In genomic region chr2:64859208-64860161, GRCh38 we compare ENCODE assay signal across 1 cellular context.
TF ChIP-seq lines count a peak whose summit lies in the region.

No MANE protein-coding gene starts in this region.

TF ChIP-seq in K562, 482 proteins besides CTCF, POLR2A, EP300 and RAD21 (continued from another document and continues in another):
- TF ChIP-seq SNIP1 (IDR thresholded peaks at IDR 0.05; ENCODE audit: low read depth) (no peak), ZC3H8 (IDR thresholded peaks at IDR 0.05) (no peak), NFE2 (IDR thresholded peaks at IDR 0.05; ENCODE audit: low read depth) (no peak; the same call in 1 of the 2 replicates), ZNF124 (CRISPR knock-in tag; IDR thresholded peaks at IDR 0.05) (no peak), MAFF (IDR thresholded peaks at IDR 0.05; ENCODE audit: low read length) (no peak), ZNF282 (CRISPR knock-in tag; IDR thresholded peaks at IDR 0.05) (no peak), MEF2D (tag; conservative IDR thresholded peaks at IDR 0.05; ENCODE audit: low read depth) (no peak), ZNF592 (IDR thresholded peaks at IDR 0.05) (peak; percentile 89), XRCC5 (IDR thresholded peaks at IDR 0.05; ENCODE audit: low read depth, low read length) (no peak), MTA1 (IDR thresholded peaks at IDR 0.05; ENCODE audit: borderline replicate concordance) (no peak), SAFB2 (IDR thresholded peaks at IDR 0.05; ENCODE audit: borderline replicate concordance, low read depth, low read length, severe bottlenecking) (no peak), CEBPZ (IDR thresholded peaks at IDR 0.05; ENCODE audit: borderline replicate concordance, low read depth, low read length) (no peak), ZNF785 (CRISPR knock-in tag; IDR thresholded peaks at IDR 0.05) (no peak), NFIC (IDR thresholded peaks at IDR 0.05) (peak; percentile 14; the same call in 1 of the 2 replicates), DACH1 (IDR thresholded peaks at IDR 0.05; ENCODE audit: partially characterized antibody) (no peak), HMGN3 (IDR thresholded peaks at IDR 0.05; ENCODE audit: borderline replicate concordance, extremely low read depth, insufficient read length, low read depth, low read length) (peak; percentile 31), RAD51 (IDR thresholded peaks at IDR 0.05; ENCODE audit: borderline replicate concordance, low read depth) (no peak), ZKSCAN8 (CRISPR knock-in tag; IDR thresholded peaks at IDR 0.05) (no peak), RB1 (IDR thresholded peaks at IDR 0.05; ENCODE audit: low read depth) (peak; percentile 46; the same call in 1 of the 2 replicates), ZFX (CRISPR knock-in tag; IDR thresholded peaks at IDR 0.05) (peak; percentile 95), ZBTB9 (CRISPR knock-in tag; IDR thresholded peaks at IDR 0.05) (peak; percentile 75), ZNF512 (tag; IDR thresholded peaks at IDR 0.05) (no peak), ZNF76 (CRISPR knock-in tag; IDR thresholded peaks at IDR 0.05; ENCODE audit: borderline replicate concordance) (no peak), ETV1 (tag; conservative IDR thresholded peaks at IDR 0.05; ENCODE audit: low read depth) (no peak), EHMT2 (IDR thresholded peaks at IDR 0.05) (no peak), PCBP1 (IDR thresholded peaks at IDR 0.05; ENCODE audit: low read depth, low read length, poor library complexity, severe bottlenecking) (peak; percentile 72), HBP1 (CRISPR knock-in tag; IDR thresholded peaks at IDR 0.05) (no peak), ZNF584 (CRISPR knock-in tag; IDR thresholded peaks at IDR 0.05; ENCODE audit: low read depth) (0 out of 2 replicates have a peak, but pooled peaks have one; percentile 59), XRCC4 (IDR thresholded peaks at IDR 0.05; ENCODE audit: extremely low read depth, insufficient read depth, insufficient read length) (no peak), SMARCA4 (IDR thresholded peaks at IDR 0.05) (peak; percentile 21; the same call in 1 of the 2 replicates), NCOA6 (IDR thresholded peaks at IDR 0.05) (no peak), REST (CRISPR knock-in tag; IDR thresholded peaks at IDR 0.05; ENCODE audit: low read depth) (0 out of 2 replicates have a peak, but pooled peaks have one; percentile 28), ELF1 (tag; IDR thresholded peaks at IDR 0.05) (no peak), CBX3 (IDR thresholded peaks at IDR 0.05; ENCODE audit: borderline replicate concordance in 1 of 2, low read length in 2 of 2) (peak in 1 of 2 experiments; percentile 31; a peak in 1 of 3 replicates), TAF7 (tag; IDR thresholded peaks at IDR 0.05) (no peak), ADNP (tag; IDR thresholded peaks at IDR 0.05) (no peak), NCOR1 (IDR thresholded peaks at IDR 0.05) (0 out of 2 replicates have a peak, but pooled peaks have one; percentile 19), TSHZ1 (CRISPR knock-in tag; IDR thresholded peaks at IDR 0.05) (no peak), SMAD4 (CRISPR knock-in tag; conservative IDR thresholded peaks at IDR 0.05) (peak; percentile 91), PBX2 (CRISPR knock-in tag; IDR thresholded peaks at IDR 0.05; ENCODE audit: low read depth) (no peak), PBX2 (tag; conservative IDR thresholded peaks at IDR 0.05; ENCODE audit: low read depth) (no peak)
